Comparison of ENCODE assay signal across 9 cellular contexts in the genomic region with DNA sequence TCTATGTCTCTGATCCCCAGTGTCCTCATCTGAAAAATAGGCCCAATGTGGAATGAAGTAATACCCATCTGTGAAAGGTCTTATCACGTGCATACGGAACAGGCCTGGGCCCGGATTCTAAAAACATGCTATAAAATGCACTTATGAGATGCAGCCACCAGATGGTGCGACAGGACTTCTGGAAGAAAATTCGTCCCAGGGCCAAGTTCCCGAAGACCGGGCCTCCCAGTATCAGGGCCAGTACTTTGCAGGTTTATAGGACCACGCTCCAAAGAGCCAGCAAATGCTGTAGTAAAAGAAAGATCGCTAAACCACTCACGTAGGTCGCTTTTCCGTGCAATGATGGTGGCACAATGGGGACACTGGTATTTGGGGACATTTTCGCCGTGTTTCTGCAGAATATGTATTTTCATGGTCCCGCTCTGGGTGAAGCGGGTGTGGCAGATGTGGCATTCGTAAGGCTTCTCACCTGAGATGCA. TPM values are rescaled to one million over a fixed set of nuclear protein-coding genes. Genes with fewer than 3 reads are reported as not detected.
DNase-seq lines count a peak whose midpoint lies in the region; ATAC-seq and TF ChIP-seq lines count a peak whose summit lies in the region.
"Had no signal": no experiment of that assay in that cellular context is flagged by ENCODE, and none has a peak within 500 bp of the region (broad histone marks: within the 10 kb centered on the region; RNA-seq: fewer than 3 reads in every experiment).

No MANE protein-coding gene starts in this region.

- no peak overlapping the region for H3K4me3 ChIP-seq in ACC112 (ENCODE audit: low read depth, low read length)
- H3K4me3 ChIP-seq in GM12864 (ENCODE audit: low read depth, low read length), result no peak overlapping the region

- H2AFZ ChIP-seq in ACC112 (ENCODE audit: low read length, unreplicated experiment), result peak overlapping the region; percentile 26

- DNase-seq in GM12864 (ENCODE audit: low read depth), result no peak
- DNase-seq in NCI-H460 (ENCODE audit: extremely low read depth, low read depth), result peak; percentile 64
- peak in 47 of 56 donors; percentile 7 to 81 (median 38) for DNase-seq in amygdala (lab: John Stamatoyannopoulos, UW)
- DNase-seq in left cardiac atrium, result peak; percentile 73
- peak; percentile 39 for DNase-seq in renal cortical epithelial cell (ENCODE audit: low read depth)

- no peak overlapping the region for H3K27ac ChIP-seq in ACC112 (ENCODE audit: low read depth, low read length)
- H3K27ac ChIP-seq: epithelial cell of prostate had no signal

- peak; percentile 52 for TF ChIP-seq CTCF in GM12864 (IDR thresholded peaks at IDR 0.05; ENCODE audit: low read depth, low read length, missing control alignments)

- intact Hi-C loops in left cardiac atrium (cut with DNase I), result loop anchor here (1.0 to 2.0 kb wide), 3 partner anchors 80 to 694 kb away; no protein-coding TSS in a partner anchor

- H3K79me2 ChIP-seq in ACC112 (ENCODE audit: control insufficient read depth, insufficient read depth, low read length, unreplicated experiment), result no peaks in the 10 kb centered on the region

- H3K27me3 ChIP-seq in ACC112 (ENCODE audit: insufficient read depth, low read length), result peaks cover 24% of the 10 kb centered on the region

- no peaks in the 10 kb centered on the region for H3K36me3 ChIP-seq in ACC112 (ENCODE audit: insufficient read depth, low read length)

- no peaks in the 10 kb centered on the region for H3K4me1 ChIP-seq in ACC112 (ENCODE audit: control insufficient read depth, insufficient read depth, low read length, unreplicated experiment)

- peak; percentile 82 to 87 for ATAC-seq in left cardiac atrium
- no peak for ATAC-seq in HG03520 (IDR thresholded peaks at IDR 0.05; ENCODE audit: unreplicated experiment)
- ATAC-seq in GM21717 (IDR thresholded peaks at IDR 0.05; ENCODE audit: unreplicated experiment), result no peak

RNA-seq across cellular contexts. Expression of a gene that starts 10.6 kb away (rescaled TPM):
- total RNA-seq in NCI-H460 (2014; rRNA removed; shearing (Covaris generic)), result not detected in 2 replicates
- polyA plus RNA-seq in NCI-H460 (2014; cell fraction: nucleus; rRNA removed), result not detected in 2 replicates
- total RNA-seq in left cardiac atrium (not detected), renal cortical epithelial cell (not detected in 2 replicates)

RNA-seq across cellular contexts. Expression of a gene that starts 46.6 kb away (rescaled TPM):
- total RNA-seq in NCI-H460 (2014; rRNA removed; shearing (Covaris generic)), result 0.23 and 0.32 TPM in 2 replicates
- polyA plus RNA-seq in NCI-H460 (2014; cell fraction: nucleus; rRNA removed), result not detected in 2 replicates
- total RNA-seq in left cardiac atrium (10 to 100 TPM; 21.6 to 72.2 TPM), renal cortical epithelial cell (0.15 TPM in 1 of 2 replicates, not detected in the other)

Comparison
In these comparisons a context has a peak if more than half of its experiments do, and no peak if none do; other contexts are left out.
1. ATAC-seq: peak in left cardiac atrium (2 of 2); none in HG03520 (single experiment) and GM21717 (single experiment).
2. RNA of a gene that starts 46.6 kb away (total RNA-seq): 21.6 to 72.2 TPM in left cardiac atrium; 0.23 to 0.32 TPM in NCI-H460 and 0.15 TPM in renal cortical epithelial cell; every median in the first group is over 10 times any median in the second.